Comparison of ENCODE assay signal across 1 cellular context in the genomic region with DNA sequence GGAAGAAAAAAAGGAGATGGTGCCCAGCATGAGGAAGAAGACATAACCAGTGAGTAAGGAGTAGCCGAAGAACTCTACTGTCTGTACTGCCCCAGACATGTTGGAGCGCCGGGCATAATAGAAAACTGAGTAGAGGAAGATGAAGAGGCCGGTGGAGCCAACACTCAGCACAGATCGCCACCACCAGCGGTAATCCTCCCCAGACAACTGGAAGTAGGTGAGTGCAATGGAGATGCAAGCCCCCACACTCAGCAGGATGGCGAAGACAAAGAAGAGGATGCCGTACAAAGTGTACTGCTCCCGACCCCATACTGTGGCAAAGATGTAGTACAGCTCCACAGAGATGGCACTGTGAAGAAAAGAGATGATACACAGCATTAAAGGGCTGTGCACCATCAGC.
TF ChIP-seq lines count a peak whose summit lies in the region.

No MANE protein-coding gene starts in this region.

TF ChIP-seq in GM12878, 131 proteins besides CTCF, POLR2A, EP300 and RAD21:
- TF ChIP-seq SPI1 (IDR thresholded peaks at IDR 0.05; ENCODE audit: borderline replicate concordance, insufficient read depth, low read depth, low read length) (no peak), KLF5 (IDR thresholded peaks at IDR 0.05; ENCODE audit: partially characterized antibody) (no peak), SIX5 (IDR thresholded peaks at IDR 0.05; ENCODE audit: low read depth, low read length, severe bottlenecking) (no peak), DPF2 (IDR thresholded peaks at IDR 0.05) (no peak), FOXK2 (IDR thresholded peaks at IDR 0.05) (no peak), MEF2A (IDR thresholded peaks at IDR 0.05; ENCODE audit: insufficient read depth, low read depth, low read length) (no peak), ZNF622 (IDR thresholded peaks at IDR 0.05) (no peak), LARP7 (IDR thresholded peaks at IDR 0.05) (no peak), HDGF (IDR thresholded peaks at IDR 0.05) (no peak)
- TF ChIP-seq, protein P1, sequence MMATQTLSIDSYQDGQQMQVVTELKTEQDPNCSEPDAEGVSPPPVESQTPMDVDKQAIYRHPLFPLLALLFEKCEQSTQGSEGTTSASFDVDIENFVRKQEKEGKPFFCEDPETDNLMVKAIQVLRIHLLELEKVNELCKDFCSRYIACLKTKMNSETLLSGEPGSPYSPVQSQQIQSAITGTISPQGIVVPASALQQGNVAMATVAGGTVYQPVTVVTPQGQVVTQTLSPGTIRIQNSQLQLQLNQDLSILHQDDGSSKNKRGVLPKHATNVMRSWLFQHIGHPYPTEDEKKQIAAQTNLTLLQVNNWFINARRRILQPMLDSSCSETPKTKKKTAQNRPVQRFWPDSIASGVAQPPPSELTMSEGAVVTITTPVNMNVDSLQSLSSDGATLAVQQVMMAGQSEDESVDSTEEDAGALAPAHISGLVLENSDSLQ (IDR thresholded peaks at IDR 0.05), result no peak
- TF ChIP-seq, protein P2, sequence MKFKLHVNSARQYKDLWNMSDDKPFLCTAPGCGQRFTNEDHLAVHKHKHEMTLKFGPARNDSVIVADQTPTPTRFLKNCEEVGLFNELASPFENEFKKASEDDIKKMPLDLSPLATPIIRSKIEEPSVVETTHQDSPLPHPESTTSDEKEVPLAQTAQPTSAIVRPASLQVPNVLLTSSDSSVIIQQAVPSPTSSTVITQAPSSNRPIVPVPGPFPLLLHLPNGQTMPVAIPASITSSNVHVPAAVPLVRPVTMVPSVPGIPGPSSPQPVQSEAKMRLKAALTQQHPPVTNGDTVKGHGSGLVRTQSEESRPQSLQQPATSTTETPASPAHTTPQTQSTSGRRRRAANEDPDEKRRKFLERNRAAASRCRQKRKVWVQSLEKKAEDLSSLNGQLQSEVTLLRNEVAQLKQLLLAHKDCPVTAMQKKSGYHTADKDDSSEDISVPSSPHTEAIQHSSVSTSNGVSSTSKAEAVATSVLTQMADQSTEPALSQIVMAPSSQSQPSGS (IDR thresholded peaks at IDR 0.05; ENCODE audit: low read length), result no peak
